Comparison of ENCODE assay signal across 8 cellular contexts in genomic region chr6:1609662-1610496, GRCh38. TPM values are rescaled to one million over a fixed set of nuclear protein-coding genes. Genes with fewer than 3 reads are reported as not detected.
DNase-seq lines count a peak whose midpoint lies in the region; ATAC-seq, FAIRE-seq and TF ChIP-seq lines count a peak whose summit lies in the region.

Gene FOXC1 (plus strand): TSS chr6:1609915. CDS start chr6:1610446, 531 bp downstream.

- no peaks in the 10 kb centered on the region for H3K36me3 ChIP-seq in A673 (ENCODE audit: insufficient read depth, low read length, poor library complexity, severe bottlenecking)
- H3K36me3 ChIP-seq in adipocyte (ENCODE audit: control insufficient read depth, insufficient read depth, low read length, severe bottlenecking) = no peaks in the 10 kb centered on the region
- H3K36me3 ChIP-seq in pancreas = no peaks in the 10 kb centered on the region

- H3K9me3 ChIP-seq in A673 (ENCODE audit: low read depth, low read length, poor library complexity, severe bottlenecking) (no peaks in the 10 kb centered on the region), adipocyte (ENCODE audit: control insufficient read depth, low read length) (no peaks in the 10 kb centered on the region), pancreas (no peaks in the 10 kb centered on the region)

- 0% methylated on average over 64 to 115 of the region's 115 CpGs for WGBS in pancreas, 2 donors

- TF ChIP-seq CTCF in A673 (conservative IDR thresholded peaks at IDR 0.05; ENCODE audit: low read depth, low read length) (no peak), pancreas (IDR thresholded peaks at IDR 0.05) (no peak)

- H3K27me3 ChIP-seq in A673 (replicated peaks; ENCODE audit: insufficient read depth, low read depth, low read length, poor library complexity) = peaks cover 86% of the 10 kb centered on the region
- peaks cover 39% of the 10 kb centered on the region for H3K27me3 ChIP-seq in adipocyte (replicated peaks; ENCODE audit: control insufficient read depth, insufficient read depth, low read length)
- peaks cover 8 to 42% (median 10%) of the 10 kb centered on the region in 4 donors for H3K27me3 ChIP-seq in pancreas

- DNase-seq in A673 (ENCODE audit: low spot score) (peak; percentile 73), GDM1 (lab: John Stamatoyannopoulos, UW) (peak; percentile 63), NCI-H748 treated with DMSO at 0.1 percent for 48 hours (lab: John Stamatoyannopoulos, UW) (peak; percentile 73), adipocyte (ENCODE audit: low read depth) (peak; percentile 97), Right ventricle myocardium superior (peak; percentile 92), pancreas (peak; percentile 85 to 94 (median 92))

- H3K4me1 ChIP-seq in A673 (ENCODE audit: insufficient read depth, low read length, poor library complexity, severe bottlenecking) (peaks cover 26% of the 10 kb centered on the region), adipocyte (ENCODE audit: control insufficient read depth, insufficient read depth, low read length) (peaks cover 34% of the 10 kb centered on the region), pancreas (peaks cover 0 to 12% (median 10%) of the 10 kb centered on the region in 3 donors)

- POLR2A ChIA-PET in A673 (lab: Charles Lee; ENCODE audit: low non-redundant PET) = no interaction called here

- H3K9ac ChIP-seq in adipocyte (ENCODE audit: low read length) = peak within 1 kb of the TSS; percentile 79

- intact Hi-C loops in A673 (cut with micrococcal nuclease; ENCODE audit: unreplicated experiment) = loop anchor here (5.0 kb wide), 1 partner anchor 77 kb away; no protein-coding TSS in a partner anchor
- intact Hi-C loops in Right ventricle myocardium superior (cut with DNase I) = loop anchor here (5.0 kb wide), 1 partner anchor 1022 kb away; no protein-coding TSS in a partner anchor
- intact Hi-C loops in pancreas (cut with DNase I) = loop anchor here in 2 of 3 donors (10.0 kb wide), 1 partner anchor 495 kb away; no protein-coding TSS in a partner anchor

- CTCF ChIA-PET in A673 (lab: Charles Lee) = no interaction called here

- H3K27ac ChIP-seq in A673 (ENCODE audit: low read depth, low read length, poor library complexity, severe bottlenecking) (no peak within 1 kb of the TSS), pancreas (peak within 1 kb of the TSS; percentile 78 to 91 (median 82))

- BruUV-seq in A673 (replicated peaks; lab: Mats Ljungman, UMichigan) = no TSS peak

- no peak for FAIRE-seq in pancreas (lab: Jason Lieb, UNC)

- ATAC-seq in HG02759 (IDR thresholded peaks at IDR 0.05; ENCODE audit: unreplicated experiment) = peak; percentile 64
- peak; percentile 93 for ATAC-seq in Right ventricle myocardium superior (ENCODE audit: poor library complexity)
- ATAC-seq in pancreas = peak; percentile 82 to 88 (median 86)
- no peak for ATAC-seq in HG03159 (IDR thresholded peaks at IDR 0.05; ENCODE audit: unreplicated experiment)

- H3K4me3 ChIP-seq in A673 (ENCODE audit: low read depth, low read length, poor library complexity, severe bottlenecking) (peak within 1 kb of the TSS; percentile 52), adipocyte (ENCODE audit: low read length) (peak within 1 kb of the TSS; percentile 80), pancreas (peak within 1 kb of the TSS; percentile 49 to 67 (median 60))

RNA-seq across cellular contexts. Expression of gene FOXC1, which starts in this region (rescaled TPM):
- total RNA-seq in A673 (2021) (0.49 and 0.50 TPM in 2 replicates), Right ventricle myocardium superior (3.5 TPM), pancreas (1 to 10 TPM; 2.4 to 4.0 (median 2.6) TPM)
- polyA plus RNA-seq in pancreas = 1 to 10 TPM in 1 of 2 donors, under 1 TPM in 1; 0.99 to 1.6 TPM

Comparison
In these comparisons a context has a peak if more than half of its experiments do, and no peak if none do; other contexts are left out.
1. Peak in DNase-seq and H3K4me3 ChIP-seq in A673; RNA of the gene not detected or under 1 TPM.